In genomic region chr10:132554991-132555647, GRCh38 we compare ENCODE assay signal across 10 cellular contexts. TPM values are rescaled to one million over a fixed set of nuclear protein-coding genes. Genes with fewer than 3 reads are reported as not detected.
DNase-seq lines count a peak whose midpoint lies in the region; ATAC-seq, FAIRE-seq and TF ChIP-seq lines count a peak whose summit lies in the region.
"Had no signal": no experiment of that assay in that cellular context is flagged by ENCODE, and none has a peak within 500 bp of the region (broad histone marks: within the 10 kb centered on the region; RNA-seq: fewer than 3 reads in every experiment).

No MANE protein-coding gene starts in this region.

- no peak for FAIRE-seq in H1 (lab: Jason Lieb, UNC)

- H2BK20ac ChIP-seq in H1 (ENCODE audit: low read length): no peak overlapping the region

- H2BK5ac ChIP-seq in H1 (ENCODE audit: low read depth, low read length): no peak overlapping the region

- ATAC-seq in GM21619 (IDR thresholded peaks at IDR 0.05; ENCODE audit: unreplicated experiment) (peak; percentile 29), sciatic nerve (no peak), GM18909 (IDR thresholded peaks at IDR 0.05; ENCODE audit: poor library complexity, unreplicated experiment) (no peak)

- peak overlapping the region; percentile 72; the same call in 1 of the 2 replicates for H2BK15ac ChIP-seq in H1 (ENCODE audit: low read length)

- H3K14ac ChIP-seq in H1 (ENCODE audit: insufficient read length): no peak overlapping the region

- CTCF ChIA-PET in H1 (lab: Charles Lee; ENCODE audit: partially characterized antibody): interaction anchor here (0.9 kb wide), 1 partner anchor 16 kb away, joined by 4 read pairs; no protein-coding TSS in a partner anchor

- no peak overlapping the region for H2BK12ac ChIP-seq in H1 (ENCODE audit: low read depth, low read length)

- TF ChIP-seq POLR2A in H1 (IDR thresholded peaks at IDR 0.05; ENCODE audit: control extremely low read depth in 1 of 2, low read depth in 2 of 2, low read length in 2 of 2) (no peak), vagina (IDR thresholded peaks at IDR 0.05) (no peak)

- no peak overlapping the region for H3K9ac ChIP-seq in H1 (replicated peaks in 1 of 4; ENCODE audit: extremely low read depth in 1 of 4, low read depth in 3 of 4, low read length in 3 of 4)

- no peak for TF ChIP-seq RAD21 in H1 (IDR thresholded peaks at IDR 0.05 in 1 of 2, conservative IDR thresholded peaks at IDR 0.05 in 1 of 2; ENCODE audit: low read depth in 2 of 2, low read length in 2 of 2)

- TF ChIP-seq CTCF in H1 (IDR thresholded peaks at IDR 0.05; ENCODE audit: control extremely low read depth in 1 of 3, insufficient read depth in 1 of 3, low read depth in 1 of 3, low read length in 3 of 3): no peak
- no peak for TF ChIP-seq CTCF in vagina (IDR thresholded peaks at IDR 0.05)

- no peak overlapping the region for H4K5ac ChIP-seq in H1 (ENCODE audit: insufficient read length, low read depth, low read length)

- H4K91ac ChIP-seq in H1 (replicated peaks; ENCODE audit: insufficient read length, low read length): no peak overlapping the region

- H4K8ac ChIP-seq in H1 (ENCODE audit: extremely low read depth, insufficient read depth, low read length): no peak overlapping the region

- no peak for TF ChIP-seq EP300 in H1 (IDR thresholded peaks at IDR 0.05; ENCODE audit: borderline replicate concordance in 1 of 2, low read depth in 2 of 2, low read length in 2 of 2)

- H3K56ac ChIP-seq in H1 (replicated peaks; ENCODE audit: insufficient read length, low read depth, low read length): no peak overlapping the region

- POLR2A ChIA-PET in H1 (lab: Charles Lee; ENCODE audit: partially characterized antibody): no interaction called here

- no peak overlapping the region for H3K4me2 ChIP-seq in H1 (ENCODE audit: insufficient read depth in 1 of 2, low read depth in 2 of 2, low read length in 2 of 2)

- no peak overlapping the region for H3K4ac ChIP-seq in H1 (replicated peaks; ENCODE audit: insufficient read length, low read depth, low read length)

- intact Hi-C loops in sciatic nerve (cut with DNase I): no loop called here
- intact Hi-C loops in vagina (cut with DNase I): no loop called here

- H3K23ac ChIP-seq in H1 (ENCODE audit: insufficient read length): no peak overlapping the region

- no peak overlapping the region for H3K18ac ChIP-seq in H1 (ENCODE audit: extremely low read depth, low read length)

- H3K4me1 ChIP-seq in H1 (replicated peaks in 1 of 4; ENCODE audit: control insufficient read depth in 3 of 4, insufficient read depth in 4 of 4, low read length in 3 of 4) (no peaks in the 10 kb centered on the region; a peak in 1 of 7 replicates), vagina (peaks cover 49% of the 10 kb centered on the region)
- H3K4me1 ChIP-seq: SJSA1 had no signal

- WGBS in H1 (ENCODE audit: extremely low coverage in 1 of 2, insufficient coverage in 1 of 2, insufficient read length in 1 of 2, insufficient replicate concordance in 2 of 2, low coverage in 1 of 2, low lambda C conversion rate in 2 of 2, missing lambda C conversion rate in 1 of 2), 2 experiments: 91% methylated on average over 14 of the region's 18 CpGs; no CpG with 5 or more reads in 1 of the 2 experiments

- H3K27me3 ChIP-seq in H1 (replicated peaks in 1 of 4; ENCODE audit: control insufficient read depth in 3 of 4, extremely low read depth in 1 of 4, insufficient read depth in 3 of 4, low read length in 3 of 4): no peaks in the 10 kb centered on the region; a peak in 1 of 7 replicates
- no peaks in the 10 kb centered on the region for H3K27me3 ChIP-seq in vagina
- H3K27me3 ChIP-seq: SJSA1 had no signal

- H2AK5ac ChIP-seq in H1 (ENCODE audit: low read depth, low read length): peak overlapping the region; percentile 53; the same call in 1 of the 2 replicates

- H3K23me2 ChIP-seq in H1 (ENCODE audit: low read depth, low read length): peaks cover 1% of the 10 kb centered on the region; the same call in 1 of the 2 replicates

- peaks cover 3 to 30% of the 10 kb centered on the region in 2 experiments for H3K79me2 ChIP-seq in H1 (ENCODE audit: control insufficient read depth in 1 of 2, insufficient read depth in 2 of 2, low read length in 2 of 2)

- no peak overlapping the region for H3K4me3 ChIP-seq in H1 (ENCODE audit: extremely low read depth in 1 of 4, insufficient read depth in 2 of 4, low read depth in 3 of 4, low read length in 4 of 4)
- H3K4me3 ChIP-seq in vagina: no peak overlapping the region
- H3K4me3 ChIP-seq: SJSA1 had no signal

- no peak overlapping the region for H2BK120ac ChIP-seq in H1 (replicated peaks; ENCODE audit: low read depth, low read length)

- no peak overlapping the region for H2AFZ ChIP-seq in H1 (ENCODE audit: low read length)

- peaks cover 17% of the 10 kb centered on the region for H3K79me1 ChIP-seq in H1 (ENCODE audit: low read depth, low read length)

- H4K20me1 ChIP-seq in H1 (replicated peaks in 1 of 2; ENCODE audit: control insufficient read depth in 1 of 2, insufficient read depth in 2 of 2, low read length in 2 of 2): peaks cover 4 to 29% of the 10 kb centered on the region in 2 experiments

- H3K36me3 ChIP-seq in H1 (ENCODE audit: control insufficient read depth in 2 of 4, insufficient read depth in 4 of 4, low read length in 3 of 4): no peaks in the 10 kb centered on the region
- no peaks in the 10 kb centered on the region for H3K36me3 ChIP-seq in vagina
- H3K36me3 ChIP-seq: SJSA1 had no signal

- H3K9me3 ChIP-seq in H1 (ENCODE audit: insufficient read depth in 2 of 2, low read depth in 1 of 2, low read length in 1 of 2): no peaks in the 10 kb centered on the region
- H3K9me3 ChIP-seq in vagina: no peaks in the 10 kb centered on the region
- H3K9me3 ChIP-seq: SJSA1 had no signal

- no peak overlapping the region for H3K27ac ChIP-seq in H1 (ENCODE audit: low read depth, low read length)
- no peak overlapping the region for H3K27ac ChIP-seq in vagina
- H3K27ac ChIP-seq: SJSA1 had no signal

- DNase-seq in OCI-M1 (lab: John Stamatoyannopoulos, UW) (peak; percentile 88), H1 (ENCODE audit: low read depth in 1 of 2, low spot score in 2 of 2) (no peak), sciatic nerve (ENCODE audit: low spot score) (peak; percentile 58), vagina (ENCODE audit: extremely low spot score in 2 of 2) (no peak), DMS153 (lab: John Stamatoyannopoulos, UW) (no peak), iPS-NIHi11 (ENCODE audit: low spot score) (no peak)
- DNase-seq: amniotic stem cell had no signal

TF ChIP-seq in H1, 55 proteins besides CTCF, POLR2A, EP300 and RAD21:
- TF ChIP-seq BACH1 (IDR thresholded peaks at IDR 0.05; ENCODE audit: low read length) (no peak), TCF12 (IDR thresholded peaks at IDR 0.05; ENCODE audit: low read depth, low read length) (no peak), MAX (IDR thresholded peaks at IDR 0.05) (no peak), YY1 (IDR thresholded peaks at IDR 0.05; ENCODE audit: low read depth, low read length) (no peak), ZNF274 (IDR thresholded peaks at IDR 0.05; ENCODE audit: borderline replicate concordance, extremely low read depth, low read length) (no peak), CTBP2 (IDR thresholded peaks at IDR 0.05; ENCODE audit: borderline replicate concordance, insufficient read depth, insufficient read length, low read length) (no peak), ATF2 (IDR thresholded peaks at IDR 0.05; ENCODE audit: low read length) (no peak), NRF1 (IDR thresholded peaks at IDR 0.05; ENCODE audit: low read depth, low read length) (no peak), USF2 (IDR thresholded peaks at IDR 0.05; ENCODE audit: low read length) (no peak), EGR1 (IDR thresholded peaks at IDR 0.05; ENCODE audit: borderline replicate concordance, low read depth, low read length) (no peak), EZH2 (IDR thresholded peaks at IDR 0.05; ENCODE audit: low read depth, low read length, severe bottlenecking) (no peak), SIN3A (conservative IDR thresholded peaks at IDR 0.05 in 1 of 2, IDR thresholded peaks at IDR 0.05 in 1 of 2; ENCODE audit: low read depth in 1 of 2, low read length in 2 of 2) (no peak), RXRA (IDR thresholded peaks at IDR 0.05; ENCODE audit: insufficient read depth, low read depth, low read length) (no peak)
TF ChIP-seq in H1: peak in this region for 0.

RNA-seq across cellular contexts. Expression of gene INPP5A, which starts 17.5 kb away (rescaled TPM):
- total RNA-seq in H1 (2021; fragmentation: NEBNext Ultra II Directional; extraction: Animal tissue kit (Norgen Biotek cat#: 25700)): 25.5 and 27.5 TPM in 2 replicates
- polyA plus RNA-seq in H1 (2011; rRNA removed): 16.8 and 19.7 TPM in 2 replicates
- 15.9 TPM for polyA plus RNA-seq in H1 (2011; cell fraction: cytosol; rRNA removed)
- 12.0 TPM for polyA plus RNA-seq in H1 (2011; cell fraction: nucleus; rRNA removed)
- polyA plus RNA-seq in H1 (2012, experiment 1 of 2): 16.0 to 19.8 TPM (median 18.0 TPM) in 4 replicates
- 19.3 TPM for polyA plus RNA-seq in H1 (2012, experiment 2 of 2)
- polyA plus RNA-seq in H1 (2013, experiment 1 of 2): 15.4 TPM
- polyA plus RNA-seq in H1 (2013, experiment 2 of 2): 14.7 TPM
- polyA minus RNA-seq in H1 (2011; rRNA and poly(A)+ RNA removed): 21.6 and 22.1 TPM in 2 replicates
- polyA minus RNA-seq in H1 (2011; cell fraction: cytosol; rRNA and poly(A)+ RNA removed): 12.3 TPM
- polyA minus RNA-seq in H1 (2011; cell fraction: nucleus; rRNA and poly(A)+ RNA removed): 12.1 TPM
- total RNA-seq in sciatic nerve: 54.3 TPM
- 24.3 TPM for total RNA-seq in vagina

Comparison
In these comparisons a context has a peak if more than half of its experiments do, and no peak if none do; other contexts are left out.
1. DNase-seq: peak in OCI-M1 (single experiment) and sciatic nerve (single experiment); none in H1 (0 of 2), vagina (0 of 2), DMS153 (single experiment) and iPS-NIHi11 (single experiment).